ENCODE assay signal across 9 cellular contexts in genomic region chr11:78586452-78587046, GRCh38. TPM values are rescaled to one million over a fixed set of nuclear protein-coding genes. Genes with fewer than 3 reads are reported as not detected.
DNase-seq lines count a peak whose midpoint lies in the region; ATAC-seq, FAIRE-seq and TF ChIP-seq lines count a peak whose summit lies in the region.
"Had no signal": no experiment of that assay in that cellular context is flagged by ENCODE, and none has a peak within 500 bp of the region (broad histone marks: within the 10 kb centered on the region; RNA-seq: fewer than 3 reads in every experiment).

No MANE protein-coding gene starts in this region.

- H3K9me3 ChIP-seq in H9 (ENCODE audit: control insufficient read depth, low read depth, low read length) (no peaks in the 10 kb centered on the region), kidney (ENCODE audit: control insufficient read depth in 1 of 2, low read length in 2 of 2) (peaks cover 15 to 29% of the 10 kb centered on the region in 2 donors)
- H3K9me3 ChIP-seq: SJCRH30 had no signal

- no peak overlapping the region for H3K4me3 Mint-ChIP-seq in H9

- H4K5ac ChIP-seq in H9 (ENCODE audit: insufficient read length, low read depth, low read length): no peak overlapping the region

- H3K79me2 ChIP-seq in H9 (ENCODE audit: insufficient read depth, low read length): no peaks in the 10 kb centered on the region

- H3K56ac ChIP-seq in H9 (ENCODE audit: insufficient read length, low read depth, low read length): no peak overlapping the region

- H4K8ac ChIP-seq in H9 (replicated peaks; ENCODE audit: insufficient read length, low read depth, low read length): no peak overlapping the region

- peaks cover 16 to 28% of the 10 kb centered on the region in 2 experiments for H3K9me3 Mint-ChIP-seq in H9

- no peak overlapping the region for H3K14ac ChIP-seq in H9 (ENCODE audit: insufficient read depth, low read length)

- no peak overlapping the region for H2AK5ac ChIP-seq in H9 (ENCODE audit: insufficient read length, low read length)

- DNase-seq in BJ (ENCODE audit: low read depth): no peak
- DNase-seq in H9: no peak
- DNase-seq in SKM-1 treated with dmso at 0.1 percent for 144 hours (lab: John Stamatoyannopoulos, UW; ENCODE audit: unreplicated experiment): peak; percentile 47
- DNase-seq in kidney: no peak
- no peak for DNase-seq in GM19238 (ENCODE audit: insufficient read length, low spot score)
- DNase-seq in stimulated activated CD4-positive, alpha-beta T cell treated with anti-CD3 and anti-CD28 coated beads, Interleukin-15, amount 100 ng/mL, for 24 hours: no peak
- no peak for DNase-seq in SW 1271 (lab: John Stamatoyannopoulos, UW)

- H3K4me2 ChIP-seq in H9 (ENCODE audit: insufficient read depth, insufficient read length, low read length): no peak overlapping the region

- intact Hi-C loops in kidney (cut with DNase I): no loop called here

- TF ChIP-seq CTCF in BJ (IDR thresholded peaks at IDR 0.05; ENCODE audit: insufficient read depth, low read depth, low read length): peak; percentile 48
- TF ChIP-seq CTCF in H9 (conservative IDR thresholded peaks at IDR 0.05): peak; percentile 83
- peak; percentile 24 for TF ChIP-seq CTCF in kidney (IDR thresholded peaks at IDR 0.05; ENCODE audit: borderline replicate concordance, extremely low read depth, insufficient read depth)

- no peak overlapping the region for H2AFZ ChIP-seq in H9 (ENCODE audit: low read length)

- H3K27me3 ChIP-seq in BJ (ENCODE audit: control insufficient read depth, insufficient read depth, low read length) (no peaks in the 10 kb centered on the region), H9 (ENCODE audit: insufficient read depth, low read length) (no peaks in the 10 kb centered on the region)
- H3K27me3 ChIP-seq: SJCRH30 had no signal

- H3K9ac ChIP-seq in H9 (ENCODE audit: extremely low read depth, insufficient read length, low read length) (no peak overlapping the region), kidney (ENCODE audit: low read length in 2 of 2) (no peak overlapping the region)

- WGBS in H9 (ENCODE audit: extremely low coverage, insufficient read length, low lambda C conversion rate): no CpG with 5 or more reads among the region's 1 CpG

- H3T11ph ChIP-seq in H9 (ENCODE audit: low read length): no peak overlapping the region

- no peaks in the 10 kb centered on the region for H3K4me1 Mint-ChIP-seq in H9

- no peaks in the 10 kb centered on the region for H3K23me2 ChIP-seq in H9 (ENCODE audit: insufficient read length, low read depth, low read length, poor library complexity, severe bottlenecking)

- no peak overlapping the region for H2BK5ac ChIP-seq in H9 (ENCODE audit: insufficient read length, low read length)

- FAIRE-seq in kidney (lab: Jason Lieb, UNC): no peak

- H3K4me1 ChIP-seq in H9 (ENCODE audit: insufficient read depth, low read length): no peaks in the 10 kb centered on the region
- no peaks in the 10 kb centered on the region for H3K4me1 ChIP-seq in kidney (ENCODE audit: control insufficient read depth in 1 of 2, insufficient read depth in 1 of 2, low read depth in 1 of 2, low read length in 2 of 2)
- H3K4me1 ChIP-seq: SJCRH30 had no signal

- CTCF ChIA-PET in BJ (lab: Yijun Ruan, JAX): interaction anchor here (1.1 to 2.2 kb wide), 4 partner anchors 11 to 171 kb away, joined by 3 to 6 read pairs (median 4); partner anchors contain the start of gene NARS2

- H2BK20ac ChIP-seq in H9 (ENCODE audit: low read depth, low read length, poor library complexity, severe bottlenecking): no peak overlapping the region

- peaks cover 0 to 9% (median 9%) of the 10 kb centered on the region in 3 experiments; a peak in 4 of 7 replicates for H3K36me3 Mint-ChIP-seq in H9 (ENCODE audit: insufficient read depth in 1 of 3, low read depth in 3 of 3)

- H3K36me3 ChIP-seq in BJ (ENCODE audit: control insufficient read depth, insufficient read depth, low read length) (no peaks in the 10 kb centered on the region), kidney (ENCODE audit: control insufficient read depth in 1 of 2, insufficient read depth in 2 of 2, low read length in 2 of 2) (no peaks in the 10 kb centered on the region)
- H3K36me3 ChIP-seq: SJCRH30 had no signal

- no peak overlapping the region for H4K91ac ChIP-seq in H9 (ENCODE audit: insufficient read length, low read depth, low read length)

- H2BK15ac ChIP-seq in H9 (ENCODE audit: low read depth, low read length): no peak overlapping the region

- H3K27ac ChIP-seq in H9 (ENCODE audit: insufficient read length, low read depth, low read length) (no peak overlapping the region), kidney (ENCODE audit: low read depth in 2 of 2, low read length in 2 of 2) (no peak overlapping the region)
- H3K27ac ChIP-seq: SJCRH30 had no signal

- peaks cover 4% of the 10 kb centered on the region; the same call in 1 of the 2 replicates for H3K27me3 Mint-ChIP-seq in H9 (ENCODE audit: low read depth)

- no peaks in the 10 kb centered on the region for H4K20me1 ChIP-seq in H9 (ENCODE audit: control insufficient read depth, insufficient read depth, insufficient read length)

- no peak overlapping the region for H2BK120ac ChIP-seq in H9 (ENCODE audit: low read depth, low read length, poor library complexity, severe bottlenecking)

- no peak overlapping the region for H3K23ac ChIP-seq in H9 (ENCODE audit: insufficient read length, low read depth, low read length)

- H3K79me1 ChIP-seq in H9 (ENCODE audit: insufficient read depth, low read depth, low read length, poor library complexity, severe bottlenecking): no peaks in the 10 kb centered on the region

- H3K27ac Mint-ChIP-seq in H9: no peak overlapping the region

- POLR2A ChIA-PET in BJ (lab: Charles Lee): no interaction called here

- no peak overlapping the region for H2BK12ac ChIP-seq in H9 (ENCODE audit: insufficient read length, low read depth, low read length)

- H3K4me3 ChIP-seq in BJ (ENCODE audit: low read depth, low read length) (no peak overlapping the region), kidney (ENCODE audit: low read length in 2 of 2) (no peak overlapping the region)
- H3K4me3 ChIP-seq: SJCRH30 had no signal

- H3K18ac ChIP-seq in H9 (ENCODE audit: insufficient read length, low read depth, low read length): no peak overlapping the region

- ATAC-seq in GM19023 (IDR thresholded peaks at IDR 0.05; ENCODE audit: unreplicated experiment): no peak

- H3K4ac ChIP-seq in H9 (ENCODE audit: low read depth, low read length): no peak overlapping the region

RNA-seq across cellular contexts. Expression of gene NARS2, which starts 11.9 kb away (rescaled TPM):
- polyA plus RNA-seq in BJ (2011; rRNA removed) (5.9 and 12.0 TPM in 2 replicates), kidney (ENCODE audit: insufficient read depth, low read depth, low replicate concordance) (13.0 TPM)
- polyA minus RNA-seq in BJ (2011; rRNA and poly(A)+ RNA removed): 4.8 and 6.2 TPM in 2 replicates
- total RNA-seq in H9 (2021) (28.8 and 29.7 TPM in 2 replicates), kidney (13.2 TPM)

Comparison
In these comparisons a context has a peak if more than half of its experiments do, and no peak if none do; other contexts are left out.
1. CTCF ChIP-seq: peak in every context shown above with its lines; median percentile 83 in H9; 48 in BJ; 24 in kidney.